ENCODE assay signal across 12 cellular contexts in genomic region chr11:12508151-12508740, GRCh38.
DNase-seq lines count a peak whose midpoint lies in the region; ATAC-seq and TF ChIP-seq lines count a peak whose summit lies in the region.
"Had no signal": no experiment of that assay in that cellular context is flagged by ENCODE, and none has a peak within 500 bp of the region (broad histone marks: within the 10 kb centered on the region; RNA-seq: fewer than 3 reads in every experiment).

No MANE protein-coding gene starts in this region.

- no peaks in the 10 kb centered on the region for H3K27me3 ChIP-seq in right cardiac atrium (ENCODE audit: control insufficient read depth, insufficient read depth)

- H3K27ac ChIP-seq in right cardiac atrium (ENCODE audit: low read length): no peak overlapping the region

- H3K9me3 ChIP-seq in right cardiac atrium (ENCODE audit: control insufficient read depth, low read length): no peaks in the 10 kb centered on the region
- H3K9me3 ChIP-seq: HAP-1 had no signal

- H3K4me3 Mint-ChIP-seq in chondrocyte (ENCODE audit: unreplicated experiment) (no peak overlapping the region), progenitor cell of endocrine pancreas (ENCODE audit: low read depth) (no peak overlapping the region)
- H3K4me3 Mint-ChIP-seq: CD8-positive, alpha-beta T cell had no signal

- peak; percentile 74 for DNase-seq in HFF-Myc (ENCODE audit: extremely low read depth, low read depth)
- DNase-seq in chondrocyte (ENCODE audit: low spot score): no peak
- peak in 2 of 3 donors; percentile 70 to 76 for DNase-seq in right cardiac atrium
- peak; percentile 29 for DNase-seq in smooth muscle cell of the brain vasculature (ENCODE audit: low read depth, low spot score)
- no peak for DNase-seq in progenitor cell of endocrine pancreas (ENCODE audit: low spot score, unreplicated experiment)
- no peak for DNase-seq in stimulated activated CD4-positive, alpha-beta T cell treated with anti-CD3 and anti-CD28 coated beads, Interleukin-15, amount 100 ng/mL, for 24 hours
- DNase-seq: CD8-positive, alpha-beta T cell; effector CD8-positive, alpha-beta T cell had no signal

- H3K36me3 Mint-ChIP-seq in chondrocyte (ENCODE audit: low read depth): peaks cover 33% of the 10 kb centered on the region
- peaks cover 10% of the 10 kb centered on the region for H3K36me3 Mint-ChIP-seq in progenitor cell of endocrine pancreas (ENCODE audit: insufficient read depth)
- H3K36me3 Mint-ChIP-seq: CD8-positive, alpha-beta T cell had no signal

- no peaks in the 10 kb centered on the region for H3K27me3 Mint-ChIP-seq in chondrocyte (ENCODE audit: low read depth)
- H3K27me3 Mint-ChIP-seq in progenitor cell of endocrine pancreas: no peaks in the 10 kb centered on the region

- H3K27ac Mint-ChIP-seq in chondrocyte (ENCODE audit: unreplicated experiment) (peak overlapping the region; percentile 69), progenitor cell of endocrine pancreas (no peak overlapping the region)
- H3K27ac Mint-ChIP-seq: activated T-helper 2 cell treated with anti-CD3 and anti-CD28 coated beads, Interferon-gamma antibody, Interleukin-2, Interleukin-4, amounts not matched to agents 10 μg/mL and 5 μg/mL and 100 μg/mL, durations not matched to agents 14 hours and 24 hours and 36 hours; CD8-positive, alpha-beta T cell had no signal

- H3K9me3 Mint-ChIP-seq in chondrocyte (ENCODE audit: low read depth) (no peaks in the 10 kb centered on the region), progenitor cell of endocrine pancreas (ENCODE audit: low read depth) (no peaks in the 10 kb centered on the region)
- H3K9me3 Mint-ChIP-seq: activated T-helper 2 cell treated with anti-CD3 and anti-CD28 coated beads, Interferon-gamma antibody, Interleukin-2, Interleukin-4, amounts not matched to agents 10 μg/mL and 5 μg/mL and 100 μg/mL, durations not matched to agents 14 hours and 24 hours and 36 hours; CD8-positive, alpha-beta T cell had no signal

- TF ChIP-seq CTCF in HFF-Myc (IDR thresholded peaks at IDR 0.05; ENCODE audit: low read depth, low read length, missing control alignments) (no peak), chondrocyte (IDR thresholded peaks at IDR 0.05) (no peak), progenitor cell of endocrine pancreas (IDR thresholded peaks at IDR 0.05; ENCODE audit: unreplicated experiment) (no peak)

- peak; percentile 65 to 85 for ATAC-seq in right cardiac atrium
- ATAC-seq in HG03175 (IDR thresholded peaks at IDR 0.05; ENCODE audit: unreplicated experiment): no peak
- no peak for ATAC-seq in GM21619 (IDR thresholded peaks at IDR 0.05; ENCODE audit: unreplicated experiment)
- ATAC-seq: CD8-positive, alpha-beta T cell had no signal

- peaks cover 7% of the 10 kb centered on the region for H3K4me1 ChIP-seq in right cardiac atrium (ENCODE audit: control insufficient read depth, insufficient read depth, low read length)
- H3K4me1 ChIP-seq: HAP-1 had no signal

- 0 out of 2 replicates have a peak overlapping the region, but pooled peaks have one; percentile 0 for H3K4me3 ChIP-seq in HFF-Myc (replicated peaks; ENCODE audit: low read depth, low read length)
- no peak overlapping the region for H3K4me3 ChIP-seq in right cardiac atrium (ENCODE audit: low read length)
- H3K4me3 ChIP-seq: HAP-1 had no signal

- intact Hi-C loops in right cardiac atrium (cut with DNase I): no loop called here

- H3K4me1 Mint-ChIP-seq in chondrocyte (ENCODE audit: low read depth): peaks cover 35% of the 10 kb centered on the region
- H3K4me1 Mint-ChIP-seq in progenitor cell of endocrine pancreas (ENCODE audit: low read depth): peaks cover 9% of the 10 kb centered on the region

- WGBS in right cardiac atrium: 38% methylated on average over 4 of the region's 4 CpGs

Comparison
In these comparisons a context has a peak if more than half of its experiments do, and no peak if none do; other contexts are left out.
1. DNase-seq: peak in HFF-Myc (single experiment), right cardiac atrium (2 of 3) and smooth muscle cell of the brain vasculature (single experiment); none in chondrocyte (single experiment), progenitor cell of endocrine pancreas (single experiment) and stimulated activated CD4-positive, alpha-beta T cell treated with anti-CD3 and anti-CD28 coated beads, Interleukin-15, amount 100 ng/mL, for 24 hours (single experiment).
2. ATAC-seq: peak in right cardiac atrium (2 of 2); none in HG03175 (single experiment) and GM21619 (single experiment).